ENCODE assay signal across 16 cellular contexts in genomic region chr3:37631686-37632085, GRCh38.
A peak's percentile ranks its signal among the peaks of the same experiment; 100 is the strongest.
DNase-seq lines count a peak whose midpoint lies in the region; ATAC-seq and TF ChIP-seq lines count a peak whose summit lies in the region.
"Had no signal": no experiment of that assay in that cellular context is flagged by ENCODE, and none has a peak within 500 bp of the region (broad histone marks: within the 10 kb centered on the region; RNA-seq: fewer than 3 reads in every experiment).

No MANE protein-coding gene starts in this region.

- H3K79me2 ChIP-seq in PC-3 (ENCODE audit: low read length): no peaks in the 10 kb centered on the region

- H3K27me3 ChIP-seq in gastroesophageal sphincter (no peaks in the 10 kb centered on the region), PC-3 (ENCODE audit: low read length) (peaks cover 68% of the 10 kb centered on the region)
- H3K27me3 ChIP-seq: BLaER1 had no signal

- H3K27ac ChIP-seq in coronary artery (no peak overlapping the region), gastroesophageal sphincter (peak overlapping the region in 3 of 4 donors; percentile 45 to 64 (median 50)), PC-3 (ENCODE audit: low read length) (no peak overlapping the region)
- H3K27ac ChIP-seq: BLaER1, GM23248 had no signal

- H3K9me2 ChIP-seq in PC-3 (replicated peaks; ENCODE audit: low read length): no peaks in the 10 kb centered on the region

- H3K9me3 ChIP-seq in gastroesophageal sphincter: no peaks in the 10 kb centered on the region
- H3K9me3 ChIP-seq in PC-3 (ENCODE audit: low read length): no peaks in the 10 kb centered on the region

- WGBS in gastroesophageal sphincter (ENCODE audit: low coverage in 1 of 2), 2 donors: 20 to 40% methylated on average over 1 to 4 of the region's 4 CpGs

- H3K4me1 ChIP-seq in gastroesophageal sphincter: peaks cover 0 to 41% (median 6%) of the 10 kb centered on the region in 3 donors
- no peaks in the 10 kb centered on the region for H3K4me1 ChIP-seq in PC-3 (ENCODE audit: insufficient read depth, low read length)

- H3K4me2 ChIP-seq in PC-3 (ENCODE audit: low read length): no peak overlapping the region
- H3K4me2 ChIP-seq: BLaER1 had no signal

- H2AFZ ChIP-seq in PC-3 (ENCODE audit: low read length): no peak overlapping the region
- H2AFZ ChIP-seq: GM23248 had no signal

- intact Hi-C loops in PC-3 (cut with micrococcal nuclease): no loop called here

- no peak overlapping the region for H3K4me3 ChIP-seq in coronary artery
- H3K4me3 ChIP-seq in gastroesophageal sphincter: no peak overlapping the region
- no peak overlapping the region for H3K4me3 ChIP-seq in PC-3 (ENCODE audit: low read length)
- H3K4me3 ChIP-seq: BLaER1, GM23248 had no signal

- H3K36me3 ChIP-seq in gastroesophageal sphincter (peaks cover 0 to 21% of the 10 kb centered on the region in 2 donors), PC-3 (ENCODE audit: low read depth, low read length) (no peaks in the 10 kb centered on the region)
- H3K36me3 ChIP-seq: BLaER1 had no signal

- no peaks in the 10 kb centered on the region for H4K20me1 ChIP-seq in PC-3 (ENCODE audit: low read length)
- H4K20me1 ChIP-seq: BLaER1 had no signal

- CTCF ChIA-PET in PC-3 (lab: Charles Lee): no interaction called here

- POLR2A ChIA-PET in PC-3 (lab: Charles Lee; ENCODE audit: unreplicated experiment): no interaction called here

- no peak for TF ChIP-seq EP300 in gastroesophageal sphincter (IDR thresholded peaks at IDR 0.05)

- ATAC-seq in gastroesophageal sphincter: no peak
- ATAC-seq in GM21423 (IDR thresholded peaks at IDR 0.05; ENCODE audit: unreplicated experiment): no peak
- no peak for ATAC-seq in PC-3
- no peak for ATAC-seq in HG03280 (IDR thresholded peaks at IDR 0.05; ENCODE audit: unreplicated experiment)
- ATAC-seq in HG03460 (IDR thresholded peaks at IDR 0.05; ENCODE audit: unreplicated experiment): no peak

- BruUV-seq in PC-3 (replicated peaks; lab: Mats Ljungman, UMichigan): no TSS peak

- H3F3A ChIP-seq in PC-3 (ENCODE audit: low read length, unreplicated experiment): no peaks in the 10 kb centered on the region

- no peak for TF ChIP-seq POLR2A in gastroesophageal sphincter (IDR thresholded peaks at IDR 0.05)

- no peak overlapping the region for H3K9ac ChIP-seq in PC-3 (ENCODE audit: low read length)
- H3K9ac ChIP-seq: BLaER1, GM23248 had no signal

- no peak for TF ChIP-seq CTCF in coronary artery (IDR thresholded peaks at IDR 0.05)
- TF ChIP-seq CTCF in gastroesophageal sphincter (IDR thresholded peaks at IDR 0.05): no peak
- TF ChIP-seq CTCF in PC-3 (conservative IDR thresholded peaks at IDR 0.05; ENCODE audit: low read depth, low read length): no peak

- DNase-seq in coronary artery (ENCODE audit: low spot score): peak; percentile 28
- peak; percentile 15 for DNase-seq in putamen (ENCODE audit: low spot score)
- no peak for DNase-seq in PC-3
- DNase-seq: 8988T; CD4-positive, alpha-beta memory T cell; DMS153; DMS79; GDM1; GM23248; HCEC 1CT; HFFc6 had no signal

Comparison
In these comparisons a context has a peak if more than half of its experiments do, and no peak if none do; other contexts are left out.
1. H3K27ac ChIP-seq: peak in gastroesophageal sphincter (3 of 4); none in coronary artery (0 of 2) and PC-3 (single experiment).